In the genomic region with DNA sequence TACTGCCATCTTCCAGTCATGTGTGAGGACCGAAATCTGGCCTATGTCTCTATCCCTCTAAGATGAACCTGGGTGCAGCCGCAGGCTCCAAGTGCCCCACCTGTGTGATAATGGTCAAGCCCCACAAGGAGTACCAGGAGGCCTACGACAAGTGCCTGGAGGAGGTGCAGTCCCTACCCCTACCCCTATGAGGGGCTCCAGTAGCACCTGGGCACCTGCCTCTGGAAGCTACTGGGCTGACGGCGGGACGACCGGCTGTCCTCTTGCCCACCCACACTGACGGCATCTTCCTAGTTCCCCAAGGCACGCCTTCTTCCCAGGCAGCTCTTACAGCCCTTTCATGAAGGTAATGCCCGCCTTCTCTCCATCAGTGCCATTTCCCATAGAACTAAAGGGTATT, we compare ENCODE assay signal across 16 cellular contexts. TPM values are rescaled to one million over a fixed set of nuclear protein-coding genes. Genes with fewer than 3 reads are reported as not detected.
"Had no signal": no experiment of that assay in that cellular context is flagged by ENCODE, and none has a peak within 500 bp of the region (broad histone marks: within the 10 kb centered on the region; RNA-seq: fewer than 3 reads in every experiment).

No MANE protein-coding gene starts in this region.

- FAIRE-seq: colon, endothelial cell of umbilical vein, islet of Langerhans, small intestine had no signal

- H3K27ac ChIP-seq: foreskin keratinocyte, ovary, right atrium auricular region had no signal

- H3K4me3 ChIP-seq: mucosa of descending colon, ovary, right atrium auricular region had no signal

- H3K27me3 ChIP-seq: foreskin keratinocyte, ovary, right atrium auricular region had no signal

- DNase-seq: erythroblast; foreskin keratinocyte; mammary epithelial cell; mucosa of descending colon; naive thymus-derived CD8-positive, alpha-beta T cell; ovary; small intestine; stimulated activated CD4-positive, alpha-beta T cell treated with anti-CD3 and anti-CD28 coated beads, Interleukin-12 subunit alpha, Interleukin-12 subunit beta, amount 100 ng/mL, for 4 hours; stimulated activated naive CD4-positive, alpha-beta T cell treated with Interleukin-2 at 50 U/mL for 16 hours; trophoblast cell had no signal

- H3K36me3 ChIP-seq: ovary, right atrium auricular region had no signal

- H3K9me3 ChIP-seq: mucosa of descending colon, ovary, right atrium auricular region had no signal

- H3K4me1 ChIP-seq: right atrium auricular region had no signal

- ATAC-seq: foreskin keratinocyte; left lobe of liver; mucosa of descending colon; naive thymus-derived CD8-positive, alpha-beta T cell had no signal

RNA-seq across cellular contexts. Expression of gene HOXA1, which starts 47.4 kb away (rescaled TPM):
- polyA plus RNA-seq: neural cell had no signal

RNA-seq across cellular contexts. Expression of gene HOXA2, which starts 54.0 kb away (rescaled TPM):
- total RNA-seq: naive thymus-derived CD8-positive, alpha-beta T cell had no signal
- polyA plus RNA-seq: naive thymus-derived CD8-positive, alpha-beta T cell; neural cell had no signal
